ENCODE assay signal across 14 cellular contexts in genomic region chr9:120381839-120382238, GRCh38.
DNase-seq lines count a peak whose midpoint lies in the region; ATAC-seq and TF ChIP-seq lines count a peak whose summit lies in the region.
"Had no signal": no experiment of that assay in that cellular context is flagged by ENCODE, and none has a peak within 500 bp of the region (broad histone marks: within the 10 kb centered on the region; RNA-seq: fewer than 3 reads in every experiment).

No MANE protein-coding gene starts in this region.

- no peaks in the 10 kb centered on the region for H3K79me2 ChIP-seq in osteoblast (ENCODE audit: insufficient read depth, low read length)

- no peak for DNase-seq in activated CD4-positive, alpha-beta T cell treated with anti-CD3 and anti-CD28 coated beads, Interleukin-2, amount 10 ng/mL, durations not matched to agents 24 days and 14 days
- no peak for DNase-seq in activated CD4-positive, alpha-beta T cell treated with anti-CD3 and anti-CD28 coated beads, Interleukin-2, amount 10 ng/mL, durations not matched to agents 7 days and 5 days
- DNase-seq in osteoblast (ENCODE audit: insufficient read length, low spot score, missing footprints) (peak; percentile 76), type B pancreatic cell (ENCODE audit: extremely low spot score, unreplicated experiment) (no peak), AG08395 (ENCODE audit: low spot score) (no peak)
- DNase-seq: 8988T; Calu3; CD4-positive, alpha-beta T cell; DMS79 had no signal

- H3K4me1 Mint-ChIP-seq in activated CD4-positive, alpha-beta T cell treated with anti-CD3 and anti-CD28 coated beads, Interleukin-2, amount 10 ng/mL, durations not matched to agents 24 days and 14 days, result no peaks in the 10 kb centered on the region
- H3K4me1 Mint-ChIP-seq in activated CD4-positive, alpha-beta T cell treated with anti-CD3 and anti-CD28 coated beads, Interleukin-2, amount 10 ng/mL, durations not matched to agents 7 days and 5 days, result no peaks in the 10 kb centered on the region
- peaks cover 16% of the 10 kb centered on the region for H3K4me1 Mint-ChIP-seq in type B pancreatic cell (ENCODE audit: unreplicated experiment)

- H3K4me3 Mint-ChIP-seq in activated CD4-positive, alpha-beta T cell treated with anti-CD3 and anti-CD28 coated beads, Interleukin-2, amount 10 ng/mL, durations not matched to agents 24 days and 14 days, result no peak overlapping the region
- H3K4me3 Mint-ChIP-seq in activated CD4-positive, alpha-beta T cell treated with anti-CD3 and anti-CD28 coated beads, Interleukin-2, amount 10 ng/mL, durations not matched to agents 7 days and 5 days, result no peak overlapping the region
- no peak overlapping the region for H3K4me3 Mint-ChIP-seq in type B pancreatic cell
- H3K4me3 Mint-ChIP-seq: CD4-positive, alpha-beta T cell; GM23338 had no signal

- intact Hi-C loops in activated CD4-positive, alpha-beta T cell treated with anti-CD3 and anti-CD28 coated beads, Interleukin-2, amount 10 ng/mL, durations not matched to agents 24 days and 14 days (cut with micrococcal nuclease), result no loop called here

- CTCF ChIA-PET in activated CD4-positive, alpha-beta T cell treated with anti-CD3 and anti-CD28 coated beads, Interleukin-2, amount 10 ng/mL, durations not matched to agents 7 days and 5 days (lab: Charles Lee), result interaction anchor here (0.6 kb wide), 1 partner anchor 439 kb away, joined by 3 read pairs; no protein-coding TSS in a partner anchor
- CTCF ChIA-PET in HEK293 (lab: Yijun Ruan, JAX), result no interaction called here

- H3K4me1 ChIP-seq in HEK293 (ENCODE audit: control insufficient read depth, insufficient read depth, low read length), result peaks cover 8% of the 10 kb centered on the region
- peaks cover 23% of the 10 kb centered on the region for H3K4me1 ChIP-seq in osteoblast (ENCODE audit: insufficient read depth, low read length)

- peak overlapping the region; percentile 49 for H3K27ac Mint-ChIP-seq in activated CD4-positive, alpha-beta T cell treated with anti-CD3 and anti-CD28 coated beads, Interleukin-2, amount 10 ng/mL, durations not matched to agents 24 days and 14 days
- no peak overlapping the region for H3K27ac Mint-ChIP-seq in activated CD4-positive, alpha-beta T cell treated with anti-CD3 and anti-CD28 coated beads, Interleukin-2, amount 10 ng/mL, durations not matched to agents 7 days and 5 days
- H3K27ac Mint-ChIP-seq in type B pancreatic cell, result peak overlapping the region; percentile 42
- H3K27ac Mint-ChIP-seq: CD4-positive, alpha-beta T cell; GM23338 had no signal

- H3K36me3 ChIP-seq in HEK293 (ENCODE audit: control insufficient read depth in 2 of 2, insufficient read depth in 1 of 2, low read length in 2 of 2) (no peaks in the 10 kb centered on the region), osteoblast (ENCODE audit: insufficient read depth, low read length) (no peaks in the 10 kb centered on the region)

- H2AFZ ChIP-seq in osteoblast (ENCODE audit: low read length), result no peak overlapping the region
- H2AFZ ChIP-seq: GM23338 had no signal

- no peaks in the 10 kb centered on the region for H3K9me3 Mint-ChIP-seq in activated CD4-positive, alpha-beta T cell treated with anti-CD3 and anti-CD28 coated beads, Interleukin-2, amount 10 ng/mL, durations not matched to agents 24 days and 14 days
- H3K9me3 Mint-ChIP-seq in activated CD4-positive, alpha-beta T cell treated with anti-CD3 and anti-CD28 coated beads, Interleukin-2, amount 10 ng/mL, durations not matched to agents 7 days and 5 days, result peaks cover 5% of the 10 kb centered on the region
- peaks cover 4% of the 10 kb centered on the region for H3K9me3 Mint-ChIP-seq in type B pancreatic cell
- H3K9me3 Mint-ChIP-seq: CD4-positive, alpha-beta T cell had no signal

- no peak for ATAC-seq in GM18858 (IDR thresholded peaks at IDR 0.05; ENCODE audit: unreplicated experiment)
- ATAC-seq: GM12878, GM23338 had no signal

- no peaks in the 10 kb centered on the region for H3K27me3 ChIP-seq in osteoblast (ENCODE audit: insufficient read depth, low read length)
- H3K27me3 ChIP-seq: BLaER1 treated with 17β-estradiol and CSF1 and Interleukin-3, amounts not matched to agents 10 nM and 100 nM had no signal

- TF ChIP-seq CTCF in HEK293 (tag by site-specific recombination; IDR thresholded peaks at IDR 0.05) (no peak), osteoblast (IDR thresholded peaks at IDR 0.05; ENCODE audit: extremely low read depth, low read depth, low read length) (no peak), type B pancreatic cell (conservative IDR thresholded peaks at IDR 0.05) (no peak)

- H3K4me3 ChIP-seq in HEK293 (ENCODE audit: low read depth, low read length) (no peak overlapping the region), osteoblast (ENCODE audit: insufficient read depth, low read length) (no peak overlapping the region)
- H3K4me3 ChIP-seq: BLaER1 treated with 17β-estradiol and CSF1 and Interleukin-3, amounts not matched to agents 10 nM and 100 nM; GM12878; GM23338 had no signal

- no peaks in the 10 kb centered on the region for H3K27me3 Mint-ChIP-seq in activated CD4-positive, alpha-beta T cell treated with anti-CD3 and anti-CD28 coated beads, Interleukin-2, amount 10 ng/mL, durations not matched to agents 24 days and 14 days
- H3K27me3 Mint-ChIP-seq in activated CD4-positive, alpha-beta T cell treated with anti-CD3 and anti-CD28 coated beads, Interleukin-2, amount 10 ng/mL, durations not matched to agents 7 days and 5 days, result no peaks in the 10 kb centered on the region
- no peaks in the 10 kb centered on the region for H3K27me3 Mint-ChIP-seq in type B pancreatic cell
- H3K27me3 Mint-ChIP-seq: CD4-positive, alpha-beta T cell had no signal

- H4K20me1 ChIP-seq in osteoblast (ENCODE audit: insufficient read depth, low read length), result no peaks in the 10 kb centered on the region
- H4K20me1 ChIP-seq: BLaER1 treated with 17β-estradiol and CSF1 and Interleukin-3, amounts not matched to agents 10 nM and 100 nM had no signal

- POLR2A ChIA-PET in activated CD4-positive, alpha-beta T cell treated with anti-CD3 and anti-CD28 coated beads, Interleukin-2, amount 10 ng/mL, durations not matched to agents 7 days and 5 days (lab: Charles Lee), result no interaction called here
- POLR2A ChIA-PET in HEK293 (lab: Yijun Ruan, JAX), result interaction anchor here (0.6 kb wide), 1 partner anchor 12 kb away, joined by 3 read pairs; no protein-coding TSS in a partner anchor

- peaks cover 8% of the 10 kb centered on the region for H3K36me3 Mint-ChIP-seq in activated CD4-positive, alpha-beta T cell treated with anti-CD3 and anti-CD28 coated beads, Interleukin-2, amount 10 ng/mL, durations not matched to agents 24 days and 14 days (ENCODE audit: low read depth)
- no peaks in the 10 kb centered on the region for H3K36me3 Mint-ChIP-seq in activated CD4-positive, alpha-beta T cell treated with anti-CD3 and anti-CD28 coated beads, Interleukin-2, amount 10 ng/mL, durations not matched to agents 7 days and 5 days (ENCODE audit: low read depth)
- H3K36me3 Mint-ChIP-seq in type B pancreatic cell, result peaks cover 3% of the 10 kb centered on the region

- H3K9me3 ChIP-seq in HEK293 (ENCODE audit: control insufficient read depth, insufficient read depth, low read depth, low read length), result no peaks in the 10 kb centered on the region
- H3K9me3 ChIP-seq in osteoblast (ENCODE audit: low read depth, low read length), result peaks cover 2% of the 10 kb centered on the region

- H3K27ac ChIP-seq in HEK293 (ENCODE audit: extremely low read depth, low read depth, low read length), result no peak overlapping the region
- H3K27ac ChIP-seq in osteoblast (ENCODE audit: low read depth, low read length), result no peak overlapping the region

- H3K4me2 ChIP-seq in osteoblast (ENCODE audit: insufficient read depth, low read length), result no peak overlapping the region
- H3K4me2 ChIP-seq: GM23338 had no signal

TF ChIP-seq in HEK293, 187 proteins besides CTCF, POLR2A, EP300 and RAD21:
- TF ChIP-seq ZNF157 (tag by site-specific recombination; IDR thresholded peaks at IDR 0.05) (peak; percentile 55), ZNF184 (tag by site-specific recombination; IDR thresholded peaks at IDR 0.05) (no peak)
